ENCODE assay signal across 1 cellular context in the genomic region with DNA sequence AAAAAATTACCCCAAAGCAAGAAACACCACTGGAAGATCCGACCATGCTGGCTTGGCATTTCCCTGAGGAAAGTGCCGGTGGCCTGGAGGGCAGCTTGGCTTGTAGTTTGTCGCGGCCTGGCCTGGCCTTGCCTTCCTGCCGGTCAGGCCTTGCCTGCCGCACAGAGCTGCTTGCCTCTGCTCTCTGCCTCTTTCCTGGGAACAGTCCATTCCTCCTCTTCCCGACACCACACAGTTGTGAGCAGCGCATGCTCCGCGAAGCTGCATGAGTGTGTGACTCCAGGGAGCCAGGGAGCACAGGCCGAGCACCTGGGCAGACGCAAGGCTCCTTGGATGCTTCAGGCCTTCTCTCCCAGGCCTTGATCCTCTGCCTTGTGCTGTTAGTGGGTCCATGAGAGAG.
A peak's percentile ranks its signal among the peaks of the same experiment; 100 is the strongest.
TF ChIP-seq lines count a peak whose summit lies in the region.

No MANE protein-coding gene starts in this region.

TF ChIP-seq in K562, 482 proteins besides CTCF, POLR2A, EP300 and RAD21:
- 0 out of 2 replicates have a peak, but pooled peaks have one; percentile 12 for TF ChIP-seq ZFX (CRISPR knock-in tag; IDR thresholded peaks at IDR 0.05)
- no peak for TF ChIP-seq TARDBP (IDR thresholded peaks at IDR 0.05)
- TF ChIP-seq HMBOX1 (IDR thresholded peaks at IDR 0.05) = no peak
- TF ChIP-seq POLR2B (IDR thresholded peaks at IDR 0.05; ENCODE audit: low read depth, partially characterized antibody) = no peak
- TF ChIP-seq TGIF2 (CRISPR knock-in tag; IDR thresholded peaks at IDR 0.05) = no peak
- peak; percentile 40 for TF ChIP-seq RBFOX2 (IDR thresholded peaks at IDR 0.05; ENCODE audit: low read depth, low read length)
- no peak for TF ChIP-seq TEAD1 (CRISPR knock-in tag; IDR thresholded peaks at IDR 0.05)
- no peak for TF ChIP-seq CREB3L1 (IDR thresholded peaks at IDR 0.05; ENCODE audit: borderline replicate concordance, low read depth)
- TF ChIP-seq TRIM24 (IDR thresholded peaks at IDR 0.05) = no peak
- no peak for TF ChIP-seq ZNF282 (CRISPR knock-in tag; IDR thresholded peaks at IDR 0.05)
- TF ChIP-seq SMARCA4 (IDR thresholded peaks at IDR 0.05) = no peak
- TF ChIP-seq POLR2G (IDR thresholded peaks at IDR 0.05; ENCODE audit: low read depth, low read length) = peak; percentile 38
- no peak for TF ChIP-seq ESRRB (CRISPR knock-in tag; IDR thresholded peaks at IDR 0.05; ENCODE audit: borderline replicate concordance)
